In the genomic region with DNA sequence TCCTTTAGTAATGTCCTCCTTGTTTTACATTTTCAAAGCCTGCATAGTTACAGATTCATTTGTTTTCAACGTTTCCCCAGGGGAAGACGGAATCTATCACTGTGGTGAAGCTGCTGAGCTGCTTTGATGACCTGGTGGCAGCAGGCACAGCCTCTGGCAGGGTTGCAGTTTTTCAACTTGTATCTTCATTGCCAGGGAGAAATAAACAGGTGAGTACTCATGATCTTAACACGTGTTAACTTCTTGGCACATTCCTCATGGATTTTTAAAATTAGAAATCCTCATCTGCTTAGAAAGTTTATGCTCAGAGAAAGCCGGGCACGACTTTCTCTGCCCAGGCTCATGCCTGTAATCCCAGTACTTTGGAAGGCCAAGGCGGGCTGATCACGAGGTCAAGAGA, we compare ENCODE assay signal across 18 cellular contexts. TPM values are rescaled to one million over a fixed set of nuclear protein-coding genes. Genes with fewer than 3 reads are reported as not detected.
DNase-seq lines count a peak whose midpoint lies in the region; ATAC-seq, FAIRE-seq and TF ChIP-seq lines count a peak whose summit lies in the region.
"Had no signal": no experiment of that assay in that cellular context is flagged by ENCODE, and none has a peak within 500 bp of the region (broad histone marks: within the 10 kb centered on the region; RNA-seq: fewer than 3 reads in every experiment).

No MANE protein-coding gene starts in this region.

- TF ChIP-seq CTCF in gastroesophageal sphincter (IDR thresholded peaks at IDR 0.05) = no peak
- no peak for TF ChIP-seq CTCF in prostate gland (IDR thresholded peaks at IDR 0.05)
- TF ChIP-seq CTCF in transverse colon (IDR thresholded peaks at IDR 0.05) = no peak
- no peak for TF ChIP-seq CTCF in kidney (IDR thresholded peaks at IDR 0.05; ENCODE audit: borderline replicate concordance, extremely low read depth, insufficient read depth)
- TF ChIP-seq CTCF in HepG2 (CRISPR knock-in tag; IDR thresholded peaks at IDR 0.05) = no peak

- no TSS peak for BruUV-seq in HepG2 (replicated peaks; lab: Mats Ljungman, UMichigan)

- FAIRE-seq in kidney (lab: Jason Lieb, UNC) = no peak
- FAIRE-seq in HepG2 (lab: Jason Lieb, UNC) = no peak

- H3K27ac ChIP-seq in gastroesophageal sphincter (peak overlapping the region; percentile 87 to 99 (median 90)), prostate gland (peak overlapping the region; percentile 36 to 46), transverse colon (peak overlapping the region; percentile 54 to 76 (median 68)), kidney (ENCODE audit: low read depth in 2 of 2, low read length in 2 of 2) (no peak overlapping the region), HepG2 (ENCODE audit: extremely low read length, insufficient read depth, low read length) (no peak overlapping the region)
- H3K27ac ChIP-seq: KMS-11 had no signal

- 32 to 56% methylated on average over 3 to 5 of the region's 7 CpGs for WGBS in gastroesophageal sphincter (ENCODE audit: low coverage in 1 of 2), 2 donors
- 79% methylated on average over 7 of the region's 7 CpGs for WGBS in prostate gland
- WGBS in transverse colon (ENCODE audit: low coverage in 1 of 2), 2 donors = 84 to 100% methylated on average over 1 to 7 of the region's 7 CpGs
- WGBS in HepG2 (ENCODE audit: low lambda C conversion rate) = 95% methylated on average over 7 of the region's 7 CpGs

- TF ChIP-seq RAD21 in HepG2 (CRISPR knock-in tag; IDR thresholded peaks at IDR 0.05) = no peak

- no peaks in the 10 kb centered on the region for H3K79me2 ChIP-seq in HepG2 (ENCODE audit: insufficient read depth, low read length)

- TF ChIP-seq POLR2A in gastroesophageal sphincter (IDR thresholded peaks at IDR 0.05) (no peak), prostate gland (IDR thresholded peaks at IDR 0.05) (no peak), transverse colon (IDR thresholded peaks at IDR 0.05) (no peak), HepG2 (IDR thresholded peaks at IDR 0.05; ENCODE audit: insufficient read depth in 1 of 2, low read depth in 2 of 2, low read length in 2 of 2) (no peak)

- H3K9ac ChIP-seq in kidney (ENCODE audit: low read length in 2 of 2) = no peak overlapping the region
- H3K9ac ChIP-seq in HepG2 (ENCODE audit: insufficient read depth, low read depth, low read length) = no peak overlapping the region
- H3K9ac ChIP-seq: KMS-11 had no signal

- no peak for TF ChIP-seq EP300 in gastroesophageal sphincter (IDR thresholded peaks at IDR 0.05)
- no peak for TF ChIP-seq EP300 in transverse colon (IDR thresholded peaks at IDR 0.05; ENCODE audit: low read depth)
- TF ChIP-seq EP300 in HepG2 (IDR thresholded peaks at IDR 0.05; ENCODE audit: low read depth in 2 of 2, low read length in 2 of 2) = no peak
- no peak for TF ChIP-seq EP300 in HepG2 (CRISPR knock-in tag; IDR thresholded peaks at IDR 0.05; ENCODE audit: borderline replicate concordance)

- in situ Hi-C loops in transverse colon (cut with MboI; ENCODE audit: low pct_ligation_motif_present in 1 of 4, low pct_unique_long_range_greater_than_20kb in 1 of 4, low sequenced_read_pairs in 3 of 4) = no loop called here
- in situ Hi-C loops in HepG2 (cut with HindIII; ENCODE audit: extremely low pct_ligation_motif_present, low pct_unique_long_range_greater_than_20kb) = no loop called here

- H3K4me1 ChIP-seq in gastroesophageal sphincter (peaks cover 5 to 37% (median 6%) of the 10 kb centered on the region in 3 donors), prostate gland (replicated peaks) (no peaks in the 10 kb centered on the region), transverse colon (peaks cover 0 to 5% (median 0%) of the 10 kb centered on the region in 4 donors), kidney (ENCODE audit: control insufficient read depth in 1 of 2, insufficient read depth in 1 of 2, low read depth in 1 of 2, low read length in 2 of 2) (no peaks in the 10 kb centered on the region), HepG2 (ENCODE audit: insufficient read depth, low read length) (no peaks in the 10 kb centered on the region)

- ATAC-seq in Right ventricle myocardium superior (ENCODE audit: poor library complexity) = peak; percentile 69
- ATAC-seq in left cardiac atrium = no peak
- ATAC-seq in gastroesophageal sphincter = peak; percentile 63
- no peak for ATAC-seq in HepG2
- ATAC-seq: CD8-positive, alpha-beta T cell; PC-3 had no signal

- DNase-seq in Right ventricle myocardium superior (no peak), left cardiac atrium (no peak), prostate gland (ENCODE audit: low spot score) (no peak), transverse colon (no peak), kidney (no peak), inferior parietal cortex (ENCODE audit: extremely low spot score) (no peak), HepG2 (ENCODE audit: low spot score) (no peak)
- DNase-seq: CD8-positive, alpha-beta T cell; DMS79; GOT3; NCI-H1048; NCI-H1436 treated with DMSO at 0.1 percent for 48 hours; NCI-H2029 treated with DMSO at 0.1 percent for 48 hours; NCI-H2171 treated with DMSO at 0.1 percent for 48 hours; NCI-H774; PC-3 had no signal

- no peak overlapping the region for H2AFZ ChIP-seq in HepG2 (ENCODE audit: low read length)

- H3K27me3 ChIP-seq in gastroesophageal sphincter (no peaks in the 10 kb centered on the region), prostate gland (replicated peaks; ENCODE audit: insufficient read depth) (no peaks in the 10 kb centered on the region), transverse colon (no peaks in the 10 kb centered on the region), HepG2 (ENCODE audit: control insufficient read depth in 1 of 2, insufficient read depth in 2 of 2, low read length in 2 of 2) (no peaks in the 10 kb centered on the region)

- H3K9me3 ChIP-seq in gastroesophageal sphincter (peaks cover 0 to 16% (median 0%) of the 10 kb centered on the region in 3 donors), prostate gland (no peaks in the 10 kb centered on the region), transverse colon (peaks cover 11 to 14% of the 10 kb centered on the region in 2 donors), kidney (ENCODE audit: control insufficient read depth in 1 of 2, low read length in 2 of 2) (peaks cover 0 to 8% of the 10 kb centered on the region in 2 donors), HepG2 (ENCODE audit: low read length) (peaks cover 13% of the 10 kb centered on the region)

- CTCF ChIA-PET in HepG2 (lab: Yijun Ruan, JAX; ENCODE audit: low intra/inter-chr PET ratio, low total read pairs) = no interaction called here

- POLR2A ChIA-PET in HepG2 (lab: Yijun Ruan, JAX) = no interaction called here

- H3K4me3 ChIP-seq in gastroesophageal sphincter (no peak overlapping the region), prostate gland (no peak overlapping the region), transverse colon (no peak overlapping the region), kidney (ENCODE audit: low read length in 2 of 2) (no peak overlapping the region), HepG2 (replicated peaks in 1 of 3; ENCODE audit: insufficient read depth in 1 of 3, low read depth in 2 of 3, low read length in 3 of 3) (no peak overlapping the region)

- H4K20me1 ChIP-seq in HepG2 (ENCODE audit: insufficient read depth, low read length) = no peaks in the 10 kb centered on the region

- H3K4me2 ChIP-seq in HepG2 (ENCODE audit: low read depth, low read length) = no peak overlapping the region
- H3K4me2 ChIP-seq: KMS-11 had no signal

- intact Hi-C loops in Right ventricle myocardium superior (cut with DNase I) = no loop called here
- intact Hi-C loops in left cardiac atrium (cut with DNase I) = loop anchor here in 1 of 2 donors (2.0 kb wide), 1 partner anchor 36 kb away; no protein-coding TSS in a partner anchor
- intact Hi-C loops in prostate gland (cut with DNase I) = loop anchor here (5.0 kb wide), 1 partner anchor 45 kb away; a partner anchor contains a TSS
- intact Hi-C loops in transverse colon (cut with DNase I; ENCODE audit: low total_unique reads) = no loop called here
- intact Hi-C loops in kidney (cut with DNase I) = no loop called here
- intact Hi-C loops in HepG2 (cut with micrococcal nuclease; ENCODE audit: unreplicated experiment) = no loop called here

- H3K36me3 ChIP-seq in gastroesophageal sphincter = peaks cover 0 to 28% of the 10 kb centered on the region in 2 donors
- no peaks in the 10 kb centered on the region for H3K36me3 ChIP-seq in prostate gland
- H3K36me3 ChIP-seq in transverse colon = no peaks in the 10 kb centered on the region
- peaks cover 0 to 4% of the 10 kb centered on the region in 2 donors for H3K36me3 ChIP-seq in kidney (ENCODE audit: control insufficient read depth in 1 of 2, insufficient read depth in 2 of 2, low read length in 2 of 2)
- H3K36me3 ChIP-seq in HepG2 (replicated peaks in 1 of 2; ENCODE audit: control insufficient read depth in 1 of 2, insufficient read depth in 2 of 2, low read length in 2 of 2) = peaks cover 2 to 6% of the 10 kb centered on the region in 2 experiments; a peak in 2 of 5 replicates

RNA-seq across cellular contexts. Expression of a gene that starts 44.5 kb away (rescaled TPM):
- 21.3 TPM for total RNA-seq in Right ventricle myocardium superior
- 10 to 100 TPM; 20.9 to 29.6 TPM for total RNA-seq in left cardiac atrium
- total RNA-seq in gastroesophageal sphincter = 10 to 100 TPM; 26.0 to 57.2 (median 30.5) TPM
- 10 to 100 TPM; 12.9 to 45.0 TPM for total RNA-seq in prostate gland
- total RNA-seq in transverse colon = 10 to 100 TPM; 12.6 to 47.4 (median 17.9) TPM
- 30.2 TPM for total RNA-seq in kidney
- polyA plus RNA-seq in kidney (ENCODE audit: insufficient read depth, low read depth, low replicate concordance) = 6.0 TPM
- total RNA-seq in HepG2 (2016; rRNA removed; fragmentation: Illumina TruSeq; extraction: Trizol) = 5.7 and 13.6 TPM in 2 replicates
- 1.9 and 2.0 TPM in 2 replicates for total RNA-seq in HepG2 (2016; cell fraction: cytosol; rRNA removed; fragmentation: Illumina TruSeq; extraction: Trizol; ENCODE audit: low read depth)
- 7.0 and 9.8 TPM in 2 replicates for total RNA-seq in HepG2 (2016; cell fraction: insoluble cytoplasmic fraction; rRNA removed; fragmentation: Illumina TruSeq; extraction: Trizol)
- 2.6 and 5.0 TPM in 2 replicates for total RNA-seq in HepG2 (2016; cell fraction: membrane; rRNA removed; fragmentation: Illumina TruSeq; extraction: Trizol)
- 7.5 and 9.3 TPM in 2 replicates for total RNA-seq in HepG2 (2016; cell fraction: nucleus; rRNA removed; fragmentation: Illumina TruSeq; extraction: Trizol)
- polyA plus RNA-seq in HepG2 (2011; rRNA removed) = 3.5 and 4.6 TPM in 2 replicates
- polyA plus RNA-seq in HepG2 (2011; cell fraction: cytosol; rRNA removed) = 2.6 and 2.7 TPM in 2 replicates
- polyA plus RNA-seq in HepG2 (2011; cell fraction: nucleus; rRNA removed) = 7.3 and 11.9 TPM in 2 replicates
- 3.2 and 3.8 TPM in 2 replicates for polyA plus RNA-seq in HepG2 (2012)
- 0.25 and 0.41 TPM in 2 replicates for polyA plus RNA-seq in HepG2 (2016; cell fraction: cytosol; fragmentation: Illumina TruSeq; extraction: Trizol; ENCODE audit: low read depth)
- 3.3 and 5.5 TPM in 2 replicates for polyA plus RNA-seq in HepG2 (2016; cell fraction: insoluble cytoplasmic fraction; fragmentation: Illumina TruSeq; extraction: Trizol; ENCODE audit: low read depth)
- polyA plus RNA-seq in HepG2 (2016; cell fraction: membrane; fragmentation: Illumina TruSeq; extraction: Trizol; ENCODE audit: low read depth) = 0.94 and 1.0 TPM in 2 replicates
- 8.0 and 10.0 TPM in 2 replicates for polyA plus RNA-seq in HepG2 (2016; cell fraction: nucleus; fragmentation: Illumina TruSeq; extraction: Trizol; ENCODE audit: insufficient read depth, low read depth)
- 12.3 and 15.8 TPM in 2 replicates for polyA minus RNA-seq in HepG2 (2011; rRNA and poly(A)+ RNA removed; ENCODE audit: low replicate concordance)
- 3.6 and 7.3 TPM in 2 replicates for polyA minus RNA-seq in HepG2 (2011; cell fraction: cytosol; rRNA and poly(A)+ RNA removed)
- 8.8 and 9.8 TPM in 2 replicates for polyA minus RNA-seq in HepG2 (2011; cell fraction: nucleus; rRNA and poly(A)+ RNA removed)

RNA-seq across cellular contexts. Expression of a gene that starts 44.6 kb away (rescaled TPM):
- total RNA-seq in Right ventricle myocardium superior (36.0 TPM), left cardiac atrium (10 to 100 TPM; 30.0 to 31.9 TPM), gastroesophageal sphincter (10 to 100 TPM; 26.3 to 52.1 (median 29.3) TPM), prostate gland (10 to 100 TPM; 36.2 to 40.8 TPM), transverse colon (10 to 100 TPM; 10.5 to 32.0 (median 19.0) TPM), kidney (32.1 TPM), HepG2 (2016; rRNA removed; fragmentation: Illumina TruSeq; extraction: Trizol) (42.8 and 59.7 TPM in 2 replicates)
- polyA plus RNA-seq in kidney (ENCODE audit: insufficient read depth, low read depth, low replicate concordance) (49.3 TPM), HepG2 (2011; rRNA removed) (30.9 and 32.8 TPM in 2 replicates)
- total RNA-seq in HepG2 (2016; cell fraction: cytosol; rRNA removed; fragmentation: Illumina TruSeq; extraction: Trizol; ENCODE audit: low read depth) = 9.8 and 10.7 TPM in 2 replicates
- 42.0 and 63.9 TPM in 2 replicates for total RNA-seq in HepG2 (2016; cell fraction: insoluble cytoplasmic fraction; rRNA removed; fragmentation: Illumina TruSeq; extraction: Trizol)
- 19.4 and 21.7 TPM in 2 replicates for total RNA-seq in HepG2 (2016; cell fraction: membrane; rRNA removed; fragmentation: Illumina TruSeq; extraction: Trizol)
- total RNA-seq in HepG2 (2016; cell fraction: nucleus; rRNA removed; fragmentation: Illumina TruSeq; extraction: Trizol) = 14.1 and 15.2 TPM in 2 replicates
- polyA plus RNA-seq in HepG2 (2011; cell fraction: cytosol; rRNA removed) = 37.0 and 48.8 TPM in 2 replicates
- polyA plus RNA-seq in HepG2 (2011; cell fraction: nucleus; rRNA removed) = 9.4 and 12.4 TPM in 2 replicates
- 22.1 and 22.3 TPM in 2 replicates for polyA plus RNA-seq in HepG2 (2012)
- polyA plus RNA-seq in HepG2 (2016; cell fraction: cytosol; fragmentation: Illumina TruSeq; extraction: Trizol; ENCODE audit: low read depth) = 14.5 and 14.8 TPM in 2 replicates
- 70.2 and 75.7 TPM in 2 replicates for polyA plus RNA-seq in HepG2 (2016; cell fraction: insoluble cytoplasmic fraction; fragmentation: Illumina TruSeq; extraction: Trizol; ENCODE audit: low read depth)
- polyA plus RNA-seq in HepG2 (2016; cell fraction: membrane; fragmentation: Illumina TruSeq; extraction: Trizol; ENCODE audit: low read depth) = 15.8 and 20.2 TPM in 2 replicates
- polyA plus RNA-seq in HepG2 (2016; cell fraction: nucleus; fragmentation: Illumina TruSeq; extraction: Trizol; ENCODE audit: insufficient read depth, low read depth) = 24.1 and 25.0 TPM in 2 replicates
- polyA minus RNA-seq in HepG2 (2011; rRNA and poly(A)+ RNA removed; ENCODE audit: low replicate concordance) = 47.0 and 60.6 TPM in 2 replicates
- 13.5 and 13.8 TPM in 2 replicates for polyA minus RNA-seq in HepG2 (2011; cell fraction: cytosol; rRNA and poly(A)+ RNA removed)
- polyA minus RNA-seq in HepG2 (2011; cell fraction: nucleus; rRNA and poly(A)+ RNA removed) = 17.0 and 18.9 TPM in 2 replicates

Comparison
In these comparisons a context has a peak if more than half of its experiments do, and no peak if none do; other contexts are left out.
1. ATAC-seq: peak in Right ventricle myocardium superior (single experiment) and gastroesophageal sphincter (single experiment); none in left cardiac atrium (0 of 2) and HepG2 (single experiment).
2. H3K27ac ChIP-seq: peak in gastroesophageal sphincter (4 of 4), prostate gland (2 of 2) and transverse colon (4 of 4); none in kidney (0 of 2) and HepG2 (single experiment).